In the genomic region with DNA sequence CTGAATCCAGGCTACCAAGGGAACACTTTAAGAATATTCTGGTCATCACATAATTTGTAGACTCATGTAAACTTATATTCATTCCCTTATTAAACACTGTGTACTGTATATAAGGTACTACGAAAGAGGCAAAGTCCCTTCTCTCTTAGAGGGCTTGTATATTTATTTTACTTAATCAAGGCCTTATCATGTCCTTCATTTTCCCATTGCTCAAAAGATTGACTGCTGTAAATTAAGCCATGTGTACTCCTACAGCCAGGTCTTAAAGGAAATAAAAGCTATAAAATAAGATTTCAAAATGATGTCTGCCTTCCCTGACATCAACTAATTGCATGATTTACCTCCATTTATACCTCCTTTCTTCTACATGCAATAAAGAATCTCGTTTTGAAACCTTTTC, we compare ENCODE assay signal across 1 cellular context.
TF ChIP-seq lines count a peak whose summit lies in the region.

No MANE protein-coding gene starts in this region.

TF ChIP-seq in A549, 52 proteins besides CTCF, POLR2A, EP300 and RAD21:
- TF ChIP-seq MYC (IDR thresholded peaks at IDR 0.05; ENCODE audit: borderline replicate concordance, low read length) = no peak
- TF ChIP-seq ZSCAN20 (CRISPR knock-in tag; IDR thresholded peaks at IDR 0.05) = no peak
- TF ChIP-seq FOXS1 (CRISPR knock-in tag; IDR thresholded peaks at IDR 0.05) = no peak
- TF ChIP-seq, protein P1, sequence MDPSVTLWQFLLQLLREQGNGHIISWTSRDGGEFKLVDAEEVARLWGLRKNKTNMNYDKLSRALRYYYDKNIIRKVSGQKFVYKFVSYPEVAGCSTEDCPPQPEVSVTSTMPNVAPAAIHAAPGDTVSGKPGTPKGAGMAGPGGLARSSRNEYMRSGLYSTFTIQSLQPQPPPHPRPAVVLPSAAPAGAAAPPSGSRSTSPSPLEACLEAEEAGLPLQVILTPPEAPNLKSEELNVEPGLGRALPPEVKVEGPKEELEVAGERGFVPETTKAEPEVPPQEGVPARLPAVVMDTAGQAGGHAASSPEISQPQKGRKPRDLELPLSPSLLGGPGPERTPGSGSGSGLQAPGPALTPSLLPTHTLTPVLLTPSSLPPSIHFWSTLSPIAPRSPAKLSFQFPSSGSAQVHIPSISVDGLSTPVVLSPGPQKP (IDR thresholded peaks at IDR 0.05; ENCODE audit: low read depth, low read length) = no peak
- TF ChIP-seq, protein P2, sequence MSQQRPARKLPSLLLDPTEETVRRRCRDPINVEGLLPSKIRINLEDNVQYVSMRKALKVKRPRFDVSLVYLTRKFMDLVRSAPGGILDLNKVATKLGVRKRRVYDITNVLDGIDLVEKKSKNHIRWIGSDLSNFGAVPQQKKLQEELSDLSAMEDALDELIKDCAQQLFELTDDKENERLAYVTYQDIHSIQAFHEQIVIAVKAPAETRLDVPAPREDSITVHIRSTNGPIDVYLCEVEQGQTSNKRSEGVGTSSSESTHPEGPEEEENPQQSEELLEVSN (IDR thresholded peaks at IDR 0.05; ENCODE audit: borderline replicate concordance, low read depth) = no peak
- no peak for TF ChIP-seq ZNF302 (CRISPR knock-in tag; IDR thresholded peaks at IDR 0.05)
- TF ChIP-seq, protein P3, sequence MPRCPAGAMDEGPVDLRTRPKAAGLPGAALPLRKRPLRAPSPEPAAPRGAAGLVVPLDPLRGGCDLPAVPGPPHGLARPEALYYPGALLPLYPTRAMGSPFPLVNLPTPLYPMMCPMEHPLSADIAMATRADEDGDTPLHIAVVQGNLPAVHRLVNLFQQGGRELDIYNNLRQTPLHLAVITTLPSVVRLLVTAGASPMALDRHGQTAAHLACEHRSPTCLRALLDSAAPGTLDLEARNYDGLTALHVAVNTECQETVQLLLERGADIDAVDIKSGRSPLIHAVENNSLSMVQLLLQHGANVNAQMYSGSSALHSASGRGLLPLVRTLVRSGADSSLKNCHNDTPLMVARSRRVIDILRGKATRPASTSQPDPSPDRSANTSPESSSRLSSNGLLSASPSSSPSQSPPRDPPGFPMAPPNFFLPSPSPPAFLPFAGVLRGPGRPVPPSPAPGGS (IDR thresholded peaks at IDR 0.05) = no peak
- TF ChIP-seq NFE2L2 (conservative IDR thresholded peaks at IDR 0.05; ENCODE audit: low read length) = no peak
- TF ChIP-seq EHMT2 (IDR thresholded peaks at IDR 0.05; ENCODE audit: low read depth) = no peak
- no peak for TF ChIP-seq RFX5 (IDR thresholded peaks at IDR 0.05)
- no peak for TF ChIP-seq TFCP2L1 (CRISPR knock-in tag; IDR thresholded peaks at IDR 0.05)
- TF ChIP-seq HDAC2 (IDR thresholded peaks at IDR 0.05) = no peak
- TF ChIP-seq KDM5A (IDR thresholded peaks at IDR 0.05) = no peak
- no peak for TF ChIP-seq TP53 (CRISPR knock-in tag; IDR thresholded peaks at IDR 0.05)
- TF ChIP-seq MAX (IDR thresholded peaks at IDR 0.05) = no peak
- TF ChIP-seq, protein P4, sequence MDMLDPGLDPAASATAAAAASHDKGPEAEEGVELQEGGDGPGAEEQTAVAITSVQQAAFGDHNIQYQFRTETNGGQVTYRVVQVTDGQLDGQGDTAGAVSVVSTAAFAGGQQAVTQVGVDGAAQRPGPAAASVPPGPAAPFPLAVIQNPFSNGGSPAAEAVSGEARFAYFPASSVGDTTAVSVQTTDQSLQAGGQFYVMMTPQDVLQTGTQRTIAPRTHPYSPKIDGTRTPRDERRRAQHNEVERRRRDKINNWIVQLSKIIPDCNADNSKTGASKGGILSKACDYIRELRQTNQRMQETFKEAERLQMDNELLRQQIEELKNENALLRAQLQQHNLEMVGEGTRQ (IDR thresholded peaks at IDR 0.05) = no peak
- no peak for TF ChIP-seq RARB (CRISPR knock-in tag; IDR thresholded peaks at IDR 0.05)
- no peak for TF ChIP-seq HEYL (CRISPR knock-in tag; IDR thresholded peaks at IDR 0.05)
- TF ChIP-seq MAFK (IDR thresholded peaks at IDR 0.05; ENCODE audit: partially characterized antibody) = no peak
- TF ChIP-seq SMC3 (IDR thresholded peaks at IDR 0.05) = no peak
